Comparison of ENCODE assay signal across 21 cellular contexts in the genomic region with DNA sequence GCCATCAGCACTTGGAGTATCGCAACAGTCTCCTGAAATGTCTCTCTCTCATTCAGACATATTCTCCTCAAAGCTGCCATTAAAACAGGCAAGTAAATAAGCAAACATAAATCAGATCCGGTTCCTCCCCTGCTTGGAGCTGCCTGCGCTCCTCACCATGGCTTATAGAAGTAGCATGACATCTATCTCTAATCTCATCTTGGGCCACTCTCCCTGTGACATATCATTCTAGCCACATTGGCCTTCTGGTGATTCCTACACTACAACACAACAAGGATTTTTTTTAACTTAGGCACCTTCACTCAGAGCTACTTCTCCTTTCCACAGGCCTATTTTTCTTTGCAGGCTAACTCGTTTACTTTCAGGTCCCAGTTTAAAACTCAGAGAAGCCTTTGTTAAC.
"Had no signal": no experiment of that assay in that cellular context is flagged by ENCODE, and none has a peak within 500 bp of the region (broad histone marks: within the 10 kb centered on the region; RNA-seq: fewer than 3 reads in every experiment).

No MANE protein-coding gene starts in this region.

- H3K27me3 ChIP-seq: brain microvascular endothelial cell, gastroesophageal sphincter, hepatocyte, sigmoid colon, suprapubic skin, transverse colon had no signal

- H3K4me2 ChIP-seq: hepatocyte had no signal

- H2AFZ ChIP-seq: hepatocyte, parathyroid adenoma had no signal

- H3K36me3 ChIP-seq: brain microvascular endothelial cell, gastroesophageal sphincter, sigmoid colon, suprapubic skin, transverse colon had no signal

- H3K27ac ChIP-seq: brain microvascular endothelial cell, gastroesophageal sphincter, hepatocyte, parathyroid adenoma, psoas muscle, sigmoid colon, suprapubic skin, transverse colon had no signal

- H3K4me3 ChIP-seq: gastroesophageal sphincter, hepatocyte, psoas muscle, sigmoid colon, suprapubic skin, transverse colon had no signal

- DNase-seq: activated CD4-positive, alpha-beta T cell treated with anti-CD3 and anti-CD28 coated beads for 36 hours; activated CD4-positive, alpha-beta T cell treated with anti-CD3 and anti-CD28 coated beads, Interleukin-2, amount 50 U/mL, for 4 hours; activated CD4-positive, CD25-positive, alpha-beta regulatory T cell; activated effector memory CD4-positive, alpha-beta T cell treated with anti-CD3 and anti-CD28 coated beads, Interleukin-2, amount 50 U/mL, for 16 hours; activated naive CD4-positive, alpha-beta T cell treated with anti-CD3 and anti-CD28 coated beads for 36 hours; activated naive CD8-positive, alpha-beta T cell treated with anti-CD3 and anti-CD28 coated beads, Interleukin-2, amount 10 ng/mL, durations not matched to agents 7 days and 5 days; brain microvascular endothelial cell; left cardiac atrium; mammary epithelial cell; naive thymus-derived CD8-positive, alpha-beta T cell; occipital lobe; psoas muscle; sigmoid colon; small intestine; stimulated activated CD4-positive, alpha-beta T cell treated with anti-CD3 and anti-CD28 coated beads, Interleukin-4, amount 100 ng/mL, for 24 hours; transverse colon had no signal

- H3K9ac ChIP-seq: parathyroid adenoma had no signal

- H3K4me1 ChIP-seq: suprapubic skin had no signal

- ATAC-seq: activated CD4-positive, alpha-beta T cell treated with anti-CD3 and anti-CD28 coated beads for 36 hours; gastroesophageal sphincter; left cardiac atrium; naive thymus-derived CD8-positive, alpha-beta T cell; psoas muscle; stimulated activated effector memory CD8-positive, alpha-beta T cell treated with anti-CD3 and anti-CD28 coated beads, Interleukin-12 subunit alpha, Interleukin-12 subunit beta, amount 100 ng/mL, for 72 hours had no signal

- H3K9me3 ChIP-seq: gastroesophageal sphincter, psoas muscle, sigmoid colon, suprapubic skin, transverse colon had no signal
